In genomic region chr18:22703883-22704626, GRCh38 we compare ENCODE assay signal across 9 cellular contexts.
A peak's percentile ranks its signal among the peaks of the same experiment; 100 is the strongest.
DNase-seq lines count a peak whose midpoint lies in the region; ATAC-seq and TF ChIP-seq lines count a peak whose summit lies in the region.
"Had no signal": no experiment of that assay in that cellular context is flagged by ENCODE, and none has a peak within 500 bp of the region (broad histone marks: within the 10 kb centered on the region; RNA-seq: fewer than 3 reads in every experiment).

No MANE protein-coding gene starts in this region.

- peak; percentile 72 for TF ChIP-seq CTCF in fibroblast of villous mesenchyme (IDR thresholded peaks at IDR 0.05; ENCODE audit: insufficient read depth, low read depth, low read length)
- TF ChIP-seq CTCF in parathyroid adenoma (IDR thresholded peaks at IDR 0.05) = peak; percentile 80

- no peaks in the 10 kb centered on the region for H3K79me2 ChIP-seq in parathyroid adenoma

- no peak overlapping the region for H3K27ac ChIP-seq in parathyroid adenoma

- H3K36me3 ChIP-seq in parathyroid adenoma (ENCODE audit: control insufficient read depth, insufficient read depth, low read length) = no peaks in the 10 kb centered on the region

- H3K27me3 Mint-ChIP-seq in activated T-helper 2 cell treated with anti-CD3 and anti-CD28 coated beads, Interferon-gamma antibody, Interleukin-2, Interleukin-4, amounts not matched to agents 10 μg/mL and 5 μg/mL and 100 μg/mL, durations not matched to agents 14 hours and 24 hours and 36 hours (ENCODE audit: low read depth) = no peaks in the 10 kb centered on the region

- no peak overlapping the region for H3K4me3 Mint-ChIP-seq in activated T-helper 2 cell treated with anti-CD3 and anti-CD28 coated beads, Interferon-gamma antibody, Interleukin-2, Interleukin-4, amounts not matched to agents 10 μg/mL and 5 μg/mL and 100 μg/mL, durations not matched to agents 14 hours and 24 hours and 36 hours (ENCODE audit: low read depth)
- H3K4me3 Mint-ChIP-seq: T-cell had no signal

- no peak overlapping the region for H2AFZ ChIP-seq in parathyroid adenoma

- DNase-seq in COLO668 (lab: John Stamatoyannopoulos, UW; ENCODE audit: unreplicated experiment) (peak; percentile 25), KBM-7 (peak; percentile 47), SKM-1 treated with dmso at 0.1 percent for 144 hours (lab: John Stamatoyannopoulos, UW; ENCODE audit: unreplicated experiment) (peak; percentile 23), fibroblast of villous mesenchyme (ENCODE audit: low read depth) (peak; percentile 72)
- DNase-seq in activated T-helper 2 cell treated with anti-CD3 and anti-CD28 coated beads, Interferon-gamma antibody, Interleukin-2, Interleukin-4, amounts not matched to agents 10 μg/mL and 5 μg/mL and 100 μg/mL, durations not matched to agents 14 hours and 24 hours and 36 hours (ENCODE audit: low spot score) = no peak

- no peaks in the 10 kb centered on the region for H3K27me3 ChIP-seq in parathyroid adenoma (ENCODE audit: control insufficient read depth, insufficient read depth, low read length)

- H3K36me3 Mint-ChIP-seq in activated T-helper 2 cell treated with anti-CD3 and anti-CD28 coated beads, Interferon-gamma antibody, Interleukin-2, Interleukin-4, amounts not matched to agents 10 μg/mL and 5 μg/mL and 100 μg/mL, durations not matched to agents 14 hours and 24 hours and 36 hours (ENCODE audit: low read depth) = no peaks in the 10 kb centered on the region
- H3K36me3 Mint-ChIP-seq: T-cell had no signal

- H3K9me3 Mint-ChIP-seq in activated T-helper 2 cell treated with anti-CD3 and anti-CD28 coated beads, Interferon-gamma antibody, Interleukin-2, Interleukin-4, amounts not matched to agents 10 μg/mL and 5 μg/mL and 100 μg/mL, durations not matched to agents 14 hours and 24 hours and 36 hours = no peaks in the 10 kb centered on the region

- ATAC-seq in GM19035 (IDR thresholded peaks at IDR 0.05; ENCODE audit: unreplicated experiment) (peak; percentile 62), HG02852 (IDR thresholded peaks at IDR 0.05; ENCODE audit: unreplicated experiment) (no peak)
- ATAC-seq: T-cell had no signal

- in situ Hi-C loops in KBM-7 (cut with MboI; ENCODE audit: low pct_unique_long_range_greater_than_20kb, low sequenced_read_pairs) = no loop called here

- intact Hi-C loops in activated T-helper 2 cell treated with anti-CD3 and anti-CD28 coated beads, Interferon-gamma antibody, Interleukin-2, Interleukin-4, amounts not matched to agents 10 μg/mL and 5 μg/mL and 100 μg/mL, durations not matched to agents 14 hours and 24 hours and 36 hours (cut with micrococcal nuclease) = no loop called here

- H3K4me2 ChIP-seq in parathyroid adenoma (ENCODE audit: low read length) = no peak overlapping the region

- no peaks in the 10 kb centered on the region for H3K4me1 Mint-ChIP-seq in activated T-helper 2 cell treated with anti-CD3 and anti-CD28 coated beads, Interferon-gamma antibody, Interleukin-2, Interleukin-4, amounts not matched to agents 10 μg/mL and 5 μg/mL and 100 μg/mL, durations not matched to agents 14 hours and 24 hours and 36 hours (ENCODE audit: low read depth)
- H3K4me1 Mint-ChIP-seq: T-cell had no signal

- H3K4me3 ChIP-seq in fibroblast of villous mesenchyme (ENCODE audit: low read depth, low read length) (no peak overlapping the region), parathyroid adenoma (ENCODE audit: low read depth, low read length) (no peak overlapping the region)

- no peaks in the 10 kb centered on the region for H3K4me1 ChIP-seq in parathyroid adenoma

- H3K27ac Mint-ChIP-seq in activated T-helper 2 cell treated with anti-CD3 and anti-CD28 coated beads, Interferon-gamma antibody, Interleukin-2, Interleukin-4, amounts not matched to agents 10 μg/mL and 5 μg/mL and 100 μg/mL, durations not matched to agents 14 hours and 24 hours and 36 hours = no peak overlapping the region
- H3K27ac Mint-ChIP-seq: T-cell had no signal

- no peaks in the 10 kb centered on the region for H3K9me3 ChIP-seq in parathyroid adenoma (ENCODE audit: control insufficient read depth, low read length)

- H3K9ac ChIP-seq in parathyroid adenoma = no peak overlapping the region
